10 cellular contexts compared by ENCODE assay signal in the genomic region with DNA sequence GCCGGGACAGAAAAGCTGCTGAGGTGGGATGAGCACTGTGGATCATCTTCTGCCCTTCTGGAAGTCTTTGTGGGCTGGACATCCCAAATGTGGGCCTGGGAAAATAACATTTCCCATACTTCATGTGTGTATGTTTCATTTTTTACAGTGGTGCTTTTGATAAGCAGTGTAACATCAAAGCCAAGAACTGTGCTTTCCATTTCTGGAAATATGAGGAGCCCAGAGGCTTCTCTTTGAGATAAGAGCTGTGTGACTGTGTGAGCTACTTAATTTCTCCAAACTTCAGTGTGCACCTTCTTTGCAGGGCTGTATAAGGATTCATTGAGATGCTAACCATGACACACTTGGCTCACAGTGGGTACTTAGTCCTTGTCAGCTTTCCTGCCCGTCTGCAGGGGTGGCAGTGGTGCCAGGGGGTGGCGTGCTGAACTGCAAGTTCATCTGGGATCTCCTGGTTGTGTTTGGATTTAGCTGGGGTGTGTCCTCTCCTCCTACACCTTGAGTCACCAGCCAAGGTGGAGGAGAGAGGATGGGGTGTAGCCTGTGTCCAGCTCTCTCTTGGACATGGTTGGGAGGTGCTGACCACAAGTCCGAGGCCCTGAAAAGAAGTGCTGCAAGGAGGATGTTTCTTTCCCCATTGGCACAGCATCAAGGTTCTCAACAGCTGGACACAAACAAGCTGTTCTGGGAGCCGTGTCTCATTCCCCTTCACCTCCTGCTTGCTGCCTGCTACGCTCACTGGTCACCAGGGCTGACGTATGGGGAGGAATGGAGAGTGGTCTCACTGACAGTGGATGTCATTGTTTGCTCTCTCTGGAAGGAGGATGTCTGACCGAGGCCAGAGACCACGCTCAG.
DNase-seq lines count a peak whose midpoint lies in the region; ATAC-seq and TF ChIP-seq lines count a peak whose summit lies in the region.
"Had no signal": no experiment of that assay in that cellular context is flagged by ENCODE, and none has a peak within 500 bp of the region (broad histone marks: within the 10 kb centered on the region; RNA-seq: fewer than 3 reads in every experiment).

No MANE protein-coding gene starts in this region.

- H3K4me1 ChIP-seq in PC-9 (replicated peaks; ENCODE audit: insufficient read depth) (peaks cover 42% of the 10 kb centered on the region), upper lobe of right lung (peaks cover 41% of the 10 kb centered on the region)

- no peaks in the 10 kb centered on the region for H4K20me1 ChIP-seq in PC-9 (ENCODE audit: insufficient read depth)

- 0 out of 2 replicates have a peak overlapping the region, but pooled peaks have one; percentile 16 for H3K27ac ChIP-seq in PC-9
- peak overlapping the region; percentile 68 for H3K27ac ChIP-seq in upper lobe of right lung

- CTCF ChIA-PET in PC-9 (lab: Charles Lee), result interaction anchor here (0.5 to 1.4 kb wide), 3 partner anchors 11 to 76 kb away, joined by 3 to 5 read pairs (median 4); no protein-coding TSS in a partner anchor
- CTCF ChIA-PET in activated naive CD4-positive, alpha-beta T cell treated with anti-CD3 and anti-CD28 coated beads, Interleukin-2, amount 10 ng/mL, durations not matched to agents 7 days and 5 days (lab: Charles Lee), result interaction anchor here (1.4 to 4.5 kb wide), 6 partner anchors 10 to 482 kb away, joined by 4 to 22 read pairs (median 7); no protein-coding TSS in a partner anchor

- DNase-seq in PC-9 (peak; percentile 64 to 71), epithelial cell of proximal tubule (ENCODE audit: low read depth) (no peak), mesothelial cell of epicardium (ENCODE audit: low spot score in 2 of 2, unreplicated experiment in 2 of 2) (no peak), upper lobe of right lung (no peak)
- DNase-seq in activated naive CD4-positive, alpha-beta T cell treated with anti-CD3 and anti-CD28 coated beads, Interleukin-2, amount 10 ng/mL, durations not matched to agents 7 days and 5 days, result no peak
- DNase-seq: NCI-H1417 had no signal

- no peak overlapping the region for H3K4me3 ChIP-seq in PC-9
- no peak overlapping the region for H3K4me3 ChIP-seq in epithelial cell of proximal tubule (ENCODE audit: low read depth, low read length)
- no peak overlapping the region for H3K4me3 ChIP-seq in upper lobe of right lung

- peaks cover 92% of the 10 kb centered on the region for H3K79me2 ChIP-seq in PC-9 (ENCODE audit: low read depth)

- H3K9me3 ChIP-seq in PC-9 (ENCODE audit: insufficient read depth, low read depth) (no peaks in the 10 kb centered on the region), upper lobe of right lung (no peaks in the 10 kb centered on the region)

- POLR2A ChIA-PET in PC-9 (lab: Charles Lee; ENCODE audit: unreplicated experiment), result interaction anchor here (0.5 to 0.7 kb wide), 4 partner anchors 9 to 648 kb away, joined by 3 to 12 read pairs (median 4); no protein-coding TSS in a partner anchor

- intact Hi-C loops in PC-9 (cut with micrococcal nuclease; ENCODE audit: unreplicated experiment) (loop anchor here (5.0 kb wide), 1 partner anchor 74 kb away; no protein-coding TSS in a partner anchor), upper lobe of right lung (cut with DNase I) (no loop called here)

- H3K27me3 Mint-ChIP-seq in mesothelial cell of epicardium (ENCODE audit: low read depth), result no peaks in the 10 kb centered on the region
- peaks cover 45% of the 10 kb centered on the region for H3K27me3 Mint-ChIP-seq in activated naive CD4-positive, alpha-beta T cell treated with anti-CD3 and anti-CD28 coated beads, Interleukin-2, amount 10 ng/mL, durations not matched to agents 7 days and 5 days

- H3K4me1 Mint-ChIP-seq in mesothelial cell of epicardium, result peaks cover 80% of the 10 kb centered on the region
- H3K4me1 Mint-ChIP-seq in activated naive CD4-positive, alpha-beta T cell treated with anti-CD3 and anti-CD28 coated beads, Interleukin-2, amount 10 ng/mL, durations not matched to agents 7 days and 5 days, result peaks cover 37% of the 10 kb centered on the region
- H3K4me1 Mint-ChIP-seq: memory B cell had no signal

- H3K9me2 ChIP-seq in PC-9 (ENCODE audit: insufficient read depth), result no peaks in the 10 kb centered on the region

- H3F3A ChIP-seq in PC-9 (ENCODE audit: insufficient read depth, low read depth), result peaks cover 4% of the 10 kb centered on the region; the same call in 1 of the 2 replicates

- H3K36me3 ChIP-seq in PC-9 (ENCODE audit: low read depth) (no peaks in the 10 kb centered on the region), upper lobe of right lung (no peaks in the 10 kb centered on the region)

- BruUV-seq in PC-9 (replicated peaks; lab: Mats Ljungman, UMichigan), result no TSS peak

- peak overlapping the region; percentile 23; the same call in 1 of the 2 replicates for H3K4me2 ChIP-seq in PC-9

- TF ChIP-seq CTCF in PC-9 (conservative IDR thresholded peaks at IDR 0.05), result no peak
- TF ChIP-seq CTCF in epithelial cell of proximal tubule (conservative IDR thresholded peaks at IDR 0.05; ENCODE audit: low read depth, low read length), result peak; percentile 11
- TF ChIP-seq CTCF in mesothelial cell of epicardium (IDR thresholded peaks at IDR 0.05; ENCODE audit: unreplicated experiment), result no peak
- TF ChIP-seq CTCF in upper lobe of right lung (IDR thresholded peaks at IDR 0.05), result no peak

- no peaks in the 10 kb centered on the region for H3K9me3 Mint-ChIP-seq in mesothelial cell of epicardium
- no peaks in the 10 kb centered on the region for H3K9me3 Mint-ChIP-seq in activated naive CD4-positive, alpha-beta T cell treated with anti-CD3 and anti-CD28 coated beads, Interleukin-2, amount 10 ng/mL, durations not matched to agents 7 days and 5 days
- H3K9me3 Mint-ChIP-seq: memory B cell had no signal

- H3K27ac Mint-ChIP-seq in mesothelial cell of epicardium, result peak overlapping the region; percentile 95
- no peak overlapping the region for H3K27ac Mint-ChIP-seq in activated naive CD4-positive, alpha-beta T cell treated with anti-CD3 and anti-CD28 coated beads, Interleukin-2, amount 10 ng/mL, durations not matched to agents 7 days and 5 days
- H3K27ac Mint-ChIP-seq: memory B cell had no signal

- peaks cover 1% of the 10 kb centered on the region for H3K36me3 Mint-ChIP-seq in mesothelial cell of epicardium
- no peaks in the 10 kb centered on the region for H3K36me3 Mint-ChIP-seq in activated naive CD4-positive, alpha-beta T cell treated with anti-CD3 and anti-CD28 coated beads, Interleukin-2, amount 10 ng/mL, durations not matched to agents 7 days and 5 days
- H3K36me3 Mint-ChIP-seq: memory B cell had no signal

- peak overlapping the region; percentile 15 for H3K4me3 Mint-ChIP-seq in mesothelial cell of epicardium
- no peak overlapping the region for H3K4me3 Mint-ChIP-seq in activated naive CD4-positive, alpha-beta T cell treated with anti-CD3 and anti-CD28 coated beads, Interleukin-2, amount 10 ng/mL, durations not matched to agents 7 days and 5 days
- H3K4me3 Mint-ChIP-seq: memory B cell had no signal

- ATAC-seq in upper lobe of right lung (peak; percentile 14), GM19397 (IDR thresholded peaks at IDR 0.05; ENCODE audit: unreplicated experiment) (no peak), HG03025 (IDR thresholded peaks at IDR 0.05; ENCODE audit: low FRiP score, unreplicated experiment) (no peak), HG02610 (IDR thresholded peaks at IDR 0.05; ENCODE audit: unreplicated experiment) (no peak)

- H2AFZ ChIP-seq in PC-9, result no peak overlapping the region

- H3K27me3 ChIP-seq in PC-9 (ENCODE audit: insufficient read depth, low read depth), result no peaks in the 10 kb centered on the region
- no peaks in the 10 kb centered on the region for H3K27me3 ChIP-seq in upper lobe of right lung

Comparison
In these comparisons a context has a peak if more than half of its experiments do, and no peak if none do; other contexts are left out.
1. DNase-seq: peak in PC-9 (2 of 2); none in epithelial cell of proximal tubule (single experiment), mesothelial cell of epicardium (0 of 2), upper lobe of right lung (single experiment) and activated naive CD4-positive, alpha-beta T cell treated with anti-CD3 and anti-CD28 coated beads, Interleukin-2, amount 10 ng/mL, durations not matched to agents 7 days and 5 days (single experiment).